Comparison of ENCODE assay signal across 1 cellular context in the genomic region with DNA sequence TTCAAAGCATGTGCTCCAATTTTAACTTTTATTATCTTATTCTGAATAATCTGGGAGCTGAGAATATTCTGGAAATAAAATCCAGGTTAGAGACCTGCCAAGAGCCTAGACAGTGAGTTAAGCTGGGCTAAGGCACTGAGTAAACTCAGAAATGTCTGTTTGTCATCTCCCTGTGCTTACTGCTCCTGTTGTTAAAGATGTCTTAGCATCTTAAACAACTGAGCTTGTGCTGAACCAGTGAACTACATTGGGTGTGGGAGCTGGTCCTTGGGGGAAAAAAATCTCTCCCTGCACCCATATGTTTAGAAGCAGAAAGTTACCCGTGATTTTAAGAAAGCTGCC.
TF ChIP-seq lines count a peak whose summit lies in the region.

No MANE protein-coding gene starts in this region.

TF ChIP-seq in K562, 482 proteins besides CTCF, POLR2A, EP300 and RAD21:
- TF ChIP-seq MAZ (CRISPR knock-in tag; conservative IDR thresholded peaks at IDR 0.05 in 1 of 2, IDR thresholded peaks at IDR 0.05 in 1 of 2) (no peak), CAMTA2 (CRISPR knock-in tag; conservative IDR thresholded peaks at IDR 0.05) (no peak), NR2C2 (CRISPR knock-in tag; IDR thresholded peaks at IDR 0.05) (no peak), NR2C2 (tag; IDR thresholded peaks at IDR 0.05) (no peak), ZNF253 (CRISPR knock-in tag; conservative IDR thresholded peaks at IDR 0.05) (no peak), TAF7 (tag; IDR thresholded peaks at IDR 0.05) (no peak), ZNF140 (CRISPR knock-in tag; IDR thresholded peaks at IDR 0.05) (no peak), ZNF121 (CRISPR knock-in tag; conservative IDR thresholded peaks at IDR 0.05) (no peak), HCFC1 (IDR thresholded peaks at IDR 0.05; ENCODE audit: low read depth, low read length) (no peak), FOXJ2 (tag; IDR thresholded peaks at IDR 0.05) (no peak), NBN (IDR thresholded peaks at IDR 0.05; ENCODE audit: low read depth) (no peak), ZNF830 (CRISPR knock-in tag; IDR thresholded peaks at IDR 0.05) (no peak), ZBTB12 (CRISPR knock-in tag; IDR thresholded peaks at IDR 0.05) (no peak), NR0B1 (IDR thresholded peaks at IDR 0.05; ENCODE audit: partially characterized antibody) (no peak), TEAD1 (CRISPR knock-in tag; IDR thresholded peaks at IDR 0.05) (no peak)
- TF ChIP-seq, protein P1, sequence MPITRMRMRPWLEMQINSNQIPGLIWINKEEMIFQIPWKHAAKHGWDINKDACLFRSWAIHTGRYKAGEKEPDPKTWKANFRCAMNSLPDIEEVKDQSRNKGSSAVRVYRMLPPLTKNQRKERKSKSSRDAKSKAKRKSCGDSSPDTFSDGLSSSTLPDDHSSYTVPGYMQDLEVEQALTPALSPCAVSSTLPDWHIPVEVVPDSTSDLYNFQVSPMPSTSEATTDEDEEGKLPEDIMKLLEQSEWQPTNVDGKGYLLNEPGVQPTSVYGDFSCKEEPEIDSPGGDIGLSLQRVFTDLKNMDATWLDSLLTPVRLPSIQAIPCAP (CRISPR knock-in tag; IDR thresholded peaks at IDR 0.05; ENCODE audit: borderline replicate concordance): no peak
- TF ChIP-seq, protein P2, sequence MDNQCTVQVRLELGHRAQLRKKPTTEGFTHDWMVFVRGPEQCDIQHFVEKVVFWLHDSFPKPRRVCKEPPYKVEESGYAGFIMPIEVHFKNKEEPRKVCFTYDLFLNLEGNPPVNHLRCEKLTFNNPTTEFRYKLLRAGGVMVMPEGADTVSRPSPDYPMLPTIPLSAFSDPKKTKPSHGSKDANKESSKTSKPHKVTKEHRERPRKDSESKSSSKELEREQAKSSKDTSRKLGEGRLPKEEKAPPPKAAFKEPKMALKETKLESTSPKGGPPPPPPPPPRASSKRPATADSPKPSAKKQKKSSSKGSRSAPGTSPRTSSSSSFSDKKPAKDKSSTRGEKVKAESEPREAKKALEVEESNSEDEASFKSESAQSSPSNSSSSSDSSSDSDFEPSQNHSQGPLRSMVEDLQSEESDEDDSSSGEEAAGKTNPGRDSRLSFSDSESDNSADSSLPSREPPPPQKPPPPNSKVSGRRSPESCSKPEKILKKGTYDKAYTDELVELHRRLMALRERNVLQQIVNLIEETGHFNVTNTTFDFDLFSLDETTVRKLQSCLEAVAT (IDR thresholded peaks at IDR 0.05): no peak
- TF ChIP-seq, protein P3, sequence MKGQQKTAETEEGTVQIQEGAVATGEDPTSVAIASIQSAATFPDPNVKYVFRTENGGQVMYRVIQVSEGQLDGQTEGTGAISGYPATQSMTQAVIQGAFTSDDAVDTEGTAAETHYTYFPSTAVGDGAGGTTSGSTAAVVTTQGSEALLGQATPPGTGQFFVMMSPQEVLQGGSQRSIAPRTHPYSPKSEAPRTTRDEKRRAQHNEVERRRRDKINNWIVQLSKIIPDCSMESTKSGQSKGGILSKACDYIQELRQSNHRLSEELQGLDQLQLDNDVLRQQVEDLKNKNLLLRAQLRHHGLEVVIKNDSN (CRISPR knock-in tag; IDR thresholded peaks at IDR 0.05): no peak
- TF ChIP-seq, protein P4, sequence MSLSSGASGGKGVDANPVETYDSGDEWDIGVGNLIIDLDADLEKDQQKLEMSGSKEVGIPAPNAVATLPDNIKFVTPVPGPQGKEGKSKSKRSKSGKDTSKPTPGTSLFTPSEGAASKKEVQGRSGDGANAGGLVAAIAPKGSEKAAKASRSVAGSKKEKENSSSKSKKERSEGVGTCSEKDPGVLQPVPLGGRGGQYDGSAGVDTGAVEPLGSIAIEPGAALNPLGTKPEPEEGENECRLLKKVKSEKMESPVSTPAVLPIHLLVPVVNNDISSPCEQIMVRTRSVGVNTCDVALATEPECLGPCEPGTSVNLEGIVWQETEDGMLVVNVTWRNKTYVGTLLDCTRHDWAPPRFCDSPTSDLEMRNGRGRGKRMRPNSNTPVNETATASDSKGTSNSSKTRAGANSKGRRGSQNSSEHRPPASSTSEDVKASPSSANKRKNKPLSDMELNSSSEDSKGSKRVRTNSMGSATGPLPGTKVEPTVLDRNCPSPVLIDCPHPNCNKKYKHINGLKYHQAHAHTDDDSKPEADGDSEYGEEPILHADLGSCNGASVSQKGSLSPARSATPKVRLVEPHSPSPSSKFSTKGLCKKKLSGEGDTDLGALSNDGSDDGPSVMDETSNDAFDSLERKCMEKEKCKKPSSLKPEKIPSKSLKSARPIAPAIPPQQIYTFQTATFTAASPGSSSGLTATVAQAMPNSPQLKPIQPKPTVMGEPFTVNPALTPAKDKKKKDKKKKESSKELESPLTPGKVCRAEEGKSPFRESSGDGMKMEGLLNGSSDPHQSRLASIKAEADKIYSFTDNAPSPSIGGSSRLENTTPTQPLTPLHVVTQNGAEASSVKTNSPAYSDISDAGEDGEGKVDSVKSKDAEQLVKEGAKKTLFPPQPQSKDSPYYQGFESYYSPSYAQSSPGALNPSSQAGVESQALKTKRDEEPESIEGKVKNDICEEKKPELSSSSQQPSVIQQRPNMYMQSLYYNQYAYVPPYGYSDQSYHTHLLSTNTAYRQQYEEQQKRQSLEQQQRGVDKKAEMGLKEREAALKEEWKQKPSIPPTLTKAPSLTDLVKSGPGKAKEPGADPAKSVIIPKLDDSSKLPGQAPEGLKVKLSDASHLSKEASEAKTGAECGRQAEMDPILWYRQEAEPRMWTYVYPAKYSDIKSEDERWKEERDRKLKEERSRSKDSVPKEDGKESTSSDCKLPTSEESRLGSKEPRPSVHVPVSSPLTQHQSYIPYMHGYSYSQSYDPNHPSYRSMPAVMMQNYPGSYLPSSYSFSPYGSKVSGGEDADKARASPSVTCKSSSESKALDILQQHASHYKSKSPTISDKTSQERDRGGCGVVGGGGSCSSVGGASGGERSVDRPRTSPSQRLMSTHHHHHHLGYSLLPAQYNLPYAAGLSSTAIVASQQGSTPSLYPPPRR (CRISPR knock-in tag; IDR thresholded peaks at IDR 0.05; ENCODE audit: borderline replicate concordance): no peak
